36 cellular contexts compared by ENCODE assay signal in the genomic region with DNA sequence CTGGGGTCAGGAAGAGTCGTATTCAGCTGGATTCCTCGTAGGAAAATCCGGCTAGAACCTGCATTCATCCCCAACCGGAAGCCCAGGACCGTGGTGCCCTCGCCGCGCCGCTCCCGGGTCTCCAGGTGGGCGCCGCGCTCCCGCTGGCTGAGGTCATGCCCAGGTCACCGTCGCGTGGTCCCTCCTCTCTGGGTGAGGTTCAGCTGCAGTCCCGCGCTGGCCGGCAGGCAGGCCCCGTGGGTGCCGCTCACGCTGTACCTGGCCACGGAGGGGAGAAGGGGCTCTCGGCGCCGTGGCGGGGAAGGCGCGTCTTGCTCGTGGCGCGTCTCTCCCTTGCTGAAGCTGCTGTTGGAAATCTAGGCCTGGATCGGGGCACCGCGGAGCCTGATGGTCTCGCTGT. TPM values are rescaled to one million over a fixed set of nuclear protein-coding genes. Genes with fewer than 3 reads are reported as not detected.
"Had no signal": no experiment of that assay in that cellular context is flagged by ENCODE, and none has a peak within 500 bp of the region (broad histone marks: within the 10 kb centered on the region; RNA-seq: fewer than 3 reads in every experiment).

No MANE protein-coding gene starts in this region.

- H3K36me3 Mint-ChIP-seq: mesothelial cell of epicardium; stimulated activated memory B cell treated with anti-CD40 and anti-IgM and Interleukin-4, amounts not matched to agents 10 μg/mL and 1 μg/mL and 100 μg/mL, for 72 hours had no signal

- H3K4me3 ChIP-seq: gastrocnemius medialis, hepatocyte, pancreas, right atrium auricular region, smooth muscle cell, suprapubic skin, tibial nerve had no signal

- H3K36me3 ChIP-seq: gastrocnemius medialis, pancreas, right atrium auricular region, suprapubic skin, tibial nerve had no signal

- H3K4me1 Mint-ChIP-seq: activated B cell treated with CpG ODN at 0.5 μM for 24 hours; activated CD4-positive, alpha-beta T cell treated with anti-CD3 and anti-CD28 coated beads for 36 hours; activated T-helper 17 cell treated with anti-CD3 and anti-CD28 coated beads, Interleukin-2, amount 50 U/mL, for 72 hours; central memory CD8-positive, alpha-beta T cell; mesothelial cell of epicardium; naive B cell; stimulated activated memory B cell treated with anti-CD40 and anti-IgM and Interleukin-4, amounts not matched to agents 10 μg/mL and 1 μg/mL and 100 μg/mL, for 72 hours had no signal

- H3K4me1 ChIP-seq: gastrocnemius medialis, pancreas, right atrium auricular region, suprapubic skin, tibial nerve had no signal

- H3K27me3 ChIP-seq: hepatocyte, right atrium auricular region, tibial nerve had no signal

- DNase-seq: activated B cell treated with CpG ODN at 0.5 μM for 24 hours; activated CD4-positive, alpha-beta T cell treated with anti-CD3 and anti-CD28 coated beads for 36 hours; activated CD8-positive, alpha-beta T cell treated with anti-CD3 and anti-CD28 coated beads, Interleukin-2, amount 10 ng/mL, durations not matched to agents 7 days and 5 days; activated naive CD4-positive, alpha-beta T cell; anterior cingulate cortex; effector memory CD4-positive, alpha-beta T cell; erythroblast; gastrocnemius medialis; left cardiac atrium; mammary epithelial cell; naive B cell; nephron progenitor cell; pancreas; stimulated activated CD4-positive, alpha-beta T cell treated with anti-CD3 and anti-CD28 coated beads, Interleukin-1b, Interleukin-23, amount 100 ng/mL, for 48 hours; stimulated activated CD4-positive, alpha-beta T cell treated with anti-CD3 and anti-CD28 coated beads, Interleukin-4, amount 100 ng/mL, for 4 hours; stimulated activated CD8-positive, alpha-beta memory T cell treated with anti-CD3 and anti-CD28 coated beads, Interleukin-4, amount 100 ng/mL, for 48 hours; T-helper 1 cell had no signal

- H3K9me3 ChIP-seq: gastrocnemius medialis, pancreas, suprapubic skin had no signal

- H3K4me3 Mint-ChIP-seq: activated B cell treated with CpG ODN at 0.5 μM for 24 hours; activated CD4-positive, alpha-beta T cell treated with anti-CD3 and anti-CD28 coated beads for 36 hours; activated CD8-positive, alpha-beta T cell treated with anti-CD3 and anti-CD28 coated beads, Interleukin-2, amount 10 ng/mL, durations not matched to agents 7 days and 5 days; activated naive CD8-positive, alpha-beta T cell; activated T-cell treated with anti-CD3 and anti-CD28 coated beads, Interleukin-2, amount 50 U/mL, for 24 hours; activated T-helper 17 cell treated with anti-CD3 and anti-CD28 coated beads, Interleukin-2, amount 50 U/mL, for 72 hours; central memory CD8-positive, alpha-beta T cell; mesothelial cell of epicardium; naive B cell; nephron progenitor cell; stimulated activated memory B cell treated with anti-CD40 and anti-IgM and Interleukin-4, amounts not matched to agents 10 μg/mL and 1 μg/mL and 100 μg/mL, for 72 hours; T-helper 2 cell treated with Interferon-gamma antibody and Interleukin-4, amounts not matched to agents 5 μg/mL and 100 μg/mL, for 36 hours had no signal

- H3K9me3 Mint-ChIP-seq: activated T-helper 17 cell treated with anti-CD3 and anti-CD28 coated beads, Interleukin-2, amount 50 U/mL, for 72 hours; central memory CD8-positive, alpha-beta T cell; T-helper 2 cell treated with Interferon-gamma antibody and Interleukin-4, amounts not matched to agents 5 μg/mL and 100 μg/mL, for 36 hours had no signal

- ATAC-seq: activated CD4-positive, alpha-beta T cell treated with anti-CD3 and anti-CD28 coated beads for 36 hours; activated CD8-positive, alpha-beta T cell treated with anti-CD3 and anti-CD28 coated beads, Interleukin-2, amount 10 ng/mL, durations not matched to agents 7 days and 5 days; activated T-helper 17 cell treated with anti-CD3 and anti-CD28 coated beads, Interleukin-2, amount 50 U/mL, for 72 hours; gastrocnemius medialis; left cardiac atrium; pancreas; stimulated activated memory B cell treated with anti-CD40 and anti-IgM and Interleukin-4, amounts not matched to agents 10 μg/mL and 1 μg/mL and 100 μg/mL, for 72 hours had no signal

- H3K27ac ChIP-seq: gastrocnemius medialis, hepatocyte, pancreas, right atrium auricular region, suprapubic skin, tibial nerve had no signal

- H3K27ac Mint-ChIP-seq: activated B cell treated with CpG ODN at 0.5 μM for 24 hours; activated CD4-positive, alpha-beta T cell treated with anti-CD3 and anti-CD28 coated beads for 36 hours; activated CD8-positive, alpha-beta T cell treated with anti-CD3 and anti-CD28 coated beads, Interleukin-2, amount 10 ng/mL, durations not matched to agents 7 days and 5 days; activated naive CD8-positive, alpha-beta T cell; activated T-cell treated with anti-CD3 and anti-CD28 coated beads, Interleukin-2, amount 50 U/mL, for 24 hours; activated T-helper 17 cell treated with anti-CD3 and anti-CD28 coated beads, Interleukin-2, amount 50 U/mL, for 72 hours; mesothelial cell of epicardium; naive B cell; nephron progenitor cell; stimulated activated memory B cell treated with anti-CD40 and anti-IgM and Interleukin-4, amounts not matched to agents 10 μg/mL and 1 μg/mL and 100 μg/mL, for 72 hours; T-helper 2 cell treated with Interferon-gamma antibody and Interleukin-4, amounts not matched to agents 5 μg/mL and 100 μg/mL, for 36 hours had no signal

RNA-seq across cellular contexts. Expression of a gene that starts 44.5 kb away (rescaled TPM):
- total RNA-seq: activated B cell treated with CpG ODN at 0.5 μM for 24 hours; activated CD4-positive, alpha-beta T cell treated with anti-CD3 and anti-CD28 coated beads for 36 hours; activated CD8-positive, alpha-beta T cell treated with anti-CD3 and anti-CD28 coated beads, Interleukin-2, amount 10 ng/mL, durations not matched to agents 7 days and 5 days; activated T-helper 17 cell treated with anti-CD3 and anti-CD28 coated beads, Interleukin-2, amount 50 U/mL, for 72 hours; bronchial epithelial cell; dermis microvascular lymphatic vessel endothelial cell; gastrocnemius medialis; hepatocyte; left cardiac atrium; liver; mammary epithelial cell; pancreas; pulmonary artery endothelial cell; right atrium auricular region; smooth muscle cell; tibial nerve; urinary bladder had no signal
- polyA plus RNA-seq: adipose tissue, hepatocyte, keratinocyte, liver, mammary epithelial cell, pancreas, smooth muscle cell, urinary bladder had no signal

RNA-seq across cellular contexts. Expression of a gene that starts 53.6 kb away (rescaled TPM):
- total RNA-seq: bronchial epithelial cell, smooth muscle cell had no signal
- polyA plus RNA-seq: mammary epithelial cell had no signal
